15 cellular contexts compared by ENCODE assay signal in the genomic region with DNA sequence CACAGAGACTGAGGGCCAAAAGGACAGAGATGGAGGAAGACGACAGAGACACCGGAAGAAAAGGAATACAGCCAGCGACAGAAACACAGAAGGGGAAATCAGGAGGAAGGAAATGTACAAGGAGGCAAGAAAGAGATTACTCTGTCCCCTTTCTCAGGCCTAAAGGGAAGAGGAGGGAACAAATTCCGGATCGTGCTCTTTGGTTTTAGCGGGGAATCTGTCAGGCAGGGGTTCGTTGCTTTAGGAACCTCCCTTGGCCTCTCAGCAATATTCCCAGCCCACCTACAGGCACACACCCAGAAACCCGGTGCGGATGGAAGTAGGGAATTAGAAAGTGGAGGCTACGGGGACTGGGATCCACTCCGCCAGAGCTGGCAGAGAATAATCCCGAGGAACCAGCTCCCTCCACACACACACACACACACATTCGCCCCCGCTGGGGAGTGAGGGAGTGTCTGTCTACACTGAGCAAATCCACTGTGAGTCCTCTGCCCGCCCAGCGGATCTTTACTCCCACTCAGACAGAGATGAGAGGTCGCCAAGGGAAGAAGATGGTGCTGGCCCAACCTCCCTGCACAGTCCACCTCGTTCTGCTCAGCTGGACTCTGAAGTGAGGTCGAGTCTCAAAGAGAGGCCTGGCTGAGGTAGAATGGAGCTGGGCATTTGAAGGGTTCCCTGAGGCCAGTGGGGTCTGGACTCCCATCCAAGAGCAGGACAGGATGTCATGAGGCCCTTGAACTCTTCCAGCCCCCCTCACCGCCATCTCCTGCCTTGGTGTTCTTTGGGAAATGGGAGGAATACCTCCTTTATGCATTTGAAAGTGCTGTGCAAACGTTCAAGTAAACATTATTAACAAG. TPM values are rescaled to one million over a fixed set of nuclear protein-coding genes. Genes with fewer than 3 reads are reported as not detected.
A peak's percentile ranks its signal among the peaks of the same experiment; 100 is the strongest.
DNase-seq lines count a peak whose midpoint lies in the region; ATAC-seq and TF ChIP-seq lines count a peak whose summit lies in the region.
"Had no signal": no experiment of that assay in that cellular context is flagged by ENCODE, and none has a peak within 500 bp of the region (broad histone marks: within the 10 kb centered on the region; RNA-seq: fewer than 3 reads in every experiment).

No MANE protein-coding gene starts in this region.

- no peak overlapping the region for H3K27ac Mint-ChIP-seq in activated CD4-positive, alpha-beta T cell treated with anti-CD3 and anti-CD28 coated beads for 36 hours

- POLR2A ChIA-PET in activated CD4-positive, alpha-beta T cell treated with anti-CD3 and anti-CD28 coated beads for 36 hours (lab: Charles Lee) = no interaction called here

- 9% methylated on average over 19 of the region's 21 CpGs for WGBS in hepatocyte (ENCODE audit: low lambda C conversion rate, missing lambda C conversion rate)

- peaks cover under 1% of the 10 kb centered on the region for H3K27me3 ChIP-seq in SJCRH30
- peaks cover 97% of the 10 kb centered on the region for H3K27me3 ChIP-seq in hepatocyte

- H3K36me3 ChIP-seq in SJCRH30 (no peaks in the 10 kb centered on the region), hepatocyte (replicated peaks; ENCODE audit: insufficient read depth, low read depth) (no peaks in the 10 kb centered on the region)
- H3K36me3 ChIP-seq: gastroesophageal sphincter, SJSA1, tibial artery had no signal

- no peak for ATAC-seq in activated CD4-positive, alpha-beta T cell treated with anti-CD3 and anti-CD28 coated beads for 36 hours
- ATAC-seq: gastroesophageal sphincter had no signal

- intact Hi-C loops in activated CD4-positive, alpha-beta T cell treated with anti-CD3 and anti-CD28 coated beads for 36 hours (cut with DNase I, micrococcal nuclease) = loop anchor here in 1 of 2 experiments (10.0 kb wide), 1 partner anchor 218 kb away; no protein-coding TSS in a partner anchor

- no peaks in the 10 kb centered on the region for H3K9me2 ChIP-seq in hepatocyte (replicated peaks; ENCODE audit: insufficient read depth)

- peak overlapping the region; percentile 60 for H3K4me3 ChIP-seq in SJCRH30
- no peak overlapping the region for H3K4me3 ChIP-seq in hepatocyte

- H3K4me1 Mint-ChIP-seq in activated CD4-positive, alpha-beta T cell treated with anti-CD3 and anti-CD28 coated beads for 36 hours = peaks cover 17% of the 10 kb centered on the region

- TF ChIP-seq CTCF in hepatocyte (IDR thresholded peaks at IDR 0.05; ENCODE audit: poor library complexity) = no peak

- CTCF ChIA-PET in activated CD4-positive, alpha-beta T cell treated with anti-CD3 and anti-CD28 coated beads for 36 hours (lab: Charles Lee) = interaction anchor here (1.0 to 3.1 kb wide), 2 partner anchors 33 to 42 kb away, joined by 4 to 9 read pairs; no protein-coding TSS in a partner anchor

- H3K27ac ChIP-seq in SJCRH30 (no peak overlapping the region), hepatocyte (no peak overlapping the region)
- H3K27ac ChIP-seq: SJSA1, tibial artery had no signal

- H3K9me3 Mint-ChIP-seq in activated CD4-positive, alpha-beta T cell treated with anti-CD3 and anti-CD28 coated beads for 36 hours (ENCODE audit: low read depth) = no peaks in the 10 kb centered on the region

- peak overlapping the region; percentile 83 for H3K4me2 ChIP-seq in hepatocyte

- peaks cover 46% of the 10 kb centered on the region for H3K27me3 Mint-ChIP-seq in activated CD4-positive, alpha-beta T cell treated with anti-CD3 and anti-CD28 coated beads for 36 hours

- no peaks in the 10 kb centered on the region for H4K20me1 ChIP-seq in hepatocyte (ENCODE audit: insufficient read depth, poor library complexity, severe bottlenecking)

- H3K36me3 Mint-ChIP-seq in activated CD4-positive, alpha-beta T cell treated with anti-CD3 and anti-CD28 coated beads for 36 hours (ENCODE audit: low read depth) = no peaks in the 10 kb centered on the region

- H2AFZ ChIP-seq in hepatocyte = peak overlapping the region; percentile 35

- H3K9me3 ChIP-seq in SJCRH30 (replicated peaks) = no peaks in the 10 kb centered on the region
- no peaks in the 10 kb centered on the region for H3K9me3 ChIP-seq in hepatocyte (ENCODE audit: low read depth)
- H3K9me3 ChIP-seq: gastroesophageal sphincter, SJSA1, tibial artery had no signal

- no peak overlapping the region for H3K4me3 Mint-ChIP-seq in activated CD4-positive, alpha-beta T cell treated with anti-CD3 and anti-CD28 coated beads for 36 hours

- DNase-seq in NCI-H524 (lab: John Stamatoyannopoulos, UW) (peak; percentile 9 to 30), NCI-H524 treated with DMSO at 0.1 percent for 48 hours (lab: John Stamatoyannopoulos, UW) (no peak), SJCRH30 (peak in 1 of 2 experiments; percentile 14), hepatocyte (ENCODE audit: low spot score) (no peak), retina (peak; percentile 50), MV-4-11 (lab: John Stamatoyannopoulos, UW) (no peak)
- no peak for DNase-seq in effector CD4-positive, alpha-beta T cell
- DNase-seq in activated CD4-positive, alpha-beta T cell treated with anti-CD3 and anti-CD28 coated beads for 36 hours = no peak
- DNase-seq: NCI-H2081 treated with DMSO at 0.1 percent for 48 hours; stimulated activated CD4-positive, alpha-beta T cell treated with anti-CD3 and anti-CD28 coated beads, Interleukin-2, amount 100 ng/mL, for 24 hours; tibial artery had no signal

- H3K4me1 ChIP-seq in SJCRH30 (no peaks in the 10 kb centered on the region), hepatocyte (ENCODE audit: insufficient read depth) (peaks cover 10% of the 10 kb centered on the region)

- no peaks in the 10 kb centered on the region for H3K79me2 ChIP-seq in hepatocyte

RNA-seq across cellular contexts. Expression of a gene that starts 5.7 kb away (rescaled TPM):
- 2.9 and 4.2 TPM in 2 replicates for total RNA-seq in SJCRH30 (2014; rRNA removed; shearing (Covaris generic))
- 0.08 and 0.13 TPM in 2 replicates for total RNA-seq in hepatocyte
- polyA plus RNA-seq in hepatocyte = 0.68 TPM in 1 of 2 replicates, not detected in the other
- under 1 TPM in 1 of 2 experiments, not detected in 1; 0.19 TPM for total RNA-seq in activated CD4-positive, alpha-beta T cell treated with anti-CD3 and anti-CD28 coated beads for 36 hours
- total RNA-seq: activated CD8-positive, alpha-beta memory T cell treated with anti-CD3 and anti-CD28 coated beads for 36 hours; SJSA1 had no signal

RNA-seq across cellular contexts. Expression of a gene that starts 36.5 kb away (rescaled TPM):
- total RNA-seq in SJCRH30 (2014; rRNA removed; shearing (Covaris generic)) = not detected in 2 replicates
- total RNA-seq in hepatocyte = 0.37 TPM in 1 of 2 replicates, not detected in the other
- polyA plus RNA-seq in hepatocyte = 0.71 TPM in 1 of 2 replicates, not detected in the other
- total RNA-seq in activated CD4-positive, alpha-beta T cell treated with anti-CD3 and anti-CD28 coated beads for 36 hours = not detected
- total RNA-seq: A673; activated CD8-positive, alpha-beta memory T cell treated with anti-CD3 and anti-CD28 coated beads for 36 hours; SJSA1 had no signal

Comparison
In these comparisons a context has a peak if more than half of its experiments do, and no peak if none do; other contexts are left out.
1. DNase-seq: peak in NCI-H524 (2 of 2) and retina (single experiment); none in NCI-H524 treated with DMSO at 0.1 percent for 48 hours (single experiment), hepatocyte (single experiment), MV-4-11 (single experiment), effector CD4-positive, alpha-beta T cell (single experiment) and activated CD4-positive, alpha-beta T cell treated with anti-CD3 and anti-CD28 coated beads for 36 hours (single experiment).